14 cellular contexts compared by ENCODE assay signal in genomic region chr11:66279092-66279797, GRCh38. TPM values are rescaled to one million over a fixed set of nuclear protein-coding genes. Genes with fewer than 3 reads are reported as not detected.
DNase-seq lines count a peak whose midpoint lies in the region; ATAC-seq and TF ChIP-seq lines count a peak whose summit lies in the region.
"Had no signal": no experiment of that assay in that cellular context is flagged by ENCODE, and none has a peak within 500 bp of the region (broad histone marks: within the 10 kb centered on the region; RNA-seq: fewer than 3 reads in every experiment).

No MANE protein-coding gene starts in this region.

- H3K27ac Mint-ChIP-seq in activated naive CD4-positive, alpha-beta T cell treated with anti-CD3 and anti-CD28 coated beads, Interleukin-2, amount 10 ng/mL, durations not matched to agents 7 days and 5 days, result no peak overlapping the region
- peak overlapping the region; percentile 5 to 49 for H3K27ac Mint-ChIP-seq in stimulated activated naive CD8-positive, alpha-beta T cell treated with anti-CD3 and anti-CD28 coated beads, Interleukin-15, amount 100 ng/mL, for 72 hours

- H3K9ac ChIP-seq in iPS-15b (ENCODE audit: low read depth, low read length), result no peak overlapping the region

- peaks cover 3% of the 10 kb centered on the region for H3K4me1 ChIP-seq in iPS-15b (ENCODE audit: control insufficient read depth, insufficient read depth, low read length)
- peaks cover 7% of the 10 kb centered on the region for H3K4me1 ChIP-seq in upper lobe of right lung

- peaks cover 18% of the 10 kb centered on the region for H3K36me3 Mint-ChIP-seq in activated naive CD4-positive, alpha-beta T cell treated with anti-CD3 and anti-CD28 coated beads, Interleukin-2, amount 10 ng/mL, durations not matched to agents 7 days and 5 days

- H3K27me3 ChIP-seq in WERI-Rb-1 (ENCODE audit: insufficient read depth, low read depth, severe bottlenecking) (no peaks in the 10 kb centered on the region), iPS-15b (ENCODE audit: control insufficient read depth, insufficient read depth, low read length) (peaks cover 2% of the 10 kb centered on the region), upper lobe of right lung (no peaks in the 10 kb centered on the region)

- H3K9me3 ChIP-seq in WERI-Rb-1 (ENCODE audit: severe bottlenecking) (no peaks in the 10 kb centered on the region), iPS-15b (ENCODE audit: control insufficient read depth, insufficient read depth, low read length) (no peaks in the 10 kb centered on the region), upper lobe of right lung (no peaks in the 10 kb centered on the region)
- H3K9me3 ChIP-seq: tibial nerve had no signal

- peaks cover 43% of the 10 kb centered on the region for H3K4me1 Mint-ChIP-seq in activated naive CD4-positive, alpha-beta T cell treated with anti-CD3 and anti-CD28 coated beads, Interleukin-2, amount 10 ng/mL, durations not matched to agents 7 days and 5 days
- H3K4me1 Mint-ChIP-seq in stimulated activated naive CD8-positive, alpha-beta T cell treated with anti-CD3 and anti-CD28 coated beads, Interleukin-15, amount 100 ng/mL, for 72 hours, result peaks cover 52% of the 10 kb centered on the region

- H3K9me3 Mint-ChIP-seq in activated naive CD4-positive, alpha-beta T cell treated with anti-CD3 and anti-CD28 coated beads, Interleukin-2, amount 10 ng/mL, durations not matched to agents 7 days and 5 days, result no peaks in the 10 kb centered on the region
- H3K9me3 Mint-ChIP-seq in stimulated activated naive CD8-positive, alpha-beta T cell treated with anti-CD3 and anti-CD28 coated beads, Interleukin-15, amount 100 ng/mL, for 72 hours, result no peaks in the 10 kb centered on the region

- H3K4me3 Mint-ChIP-seq in activated naive CD4-positive, alpha-beta T cell treated with anti-CD3 and anti-CD28 coated beads, Interleukin-2, amount 10 ng/mL, durations not matched to agents 7 days and 5 days, result peak overlapping the region; percentile 40
- H3K4me3 Mint-ChIP-seq in stimulated activated naive CD8-positive, alpha-beta T cell treated with anti-CD3 and anti-CD28 coated beads, Interleukin-15, amount 100 ng/mL, for 72 hours, result peak overlapping the region; percentile 74 to 78

- DNase-seq in activated naive CD4-positive, alpha-beta T cell treated with anti-CD3 and anti-CD28 coated beads, Interleukin-2, amount 10 ng/mL, durations not matched to agents 7 days and 5 days, result no peak
- no peak for DNase-seq in activated naive CD4-positive, alpha-beta T cell treated with anti-CD3 and anti-CD28 coated beads, Interleukin-2, amount 50 U/mL, for 16 hours
- no peak for DNase-seq in WERI-Rb-1
- DNase-seq in stimulated activated naive CD8-positive, alpha-beta T cell treated with anti-CD3 and anti-CD28 coated beads, Interleukin-15, amount 100 ng/mL, for 72 hours, result no peak
- no peak for DNase-seq in activated effector memory CD4-positive, alpha-beta T cell treated with anti-CD3 and anti-CD28 coated beads, Interleukin-2, amount 50 U/mL, for 16 hours
- no peak for DNase-seq in NCI-H2029 treated with DMSO at 0.1 percent for 48 hours (lab: John Stamatoyannopoulos, UW)
- DNase-seq in upper lobe of right lung, result no peak
- DNase-seq: activated CD4-positive, CD25-positive, alpha-beta regulatory T cell treated with anti-CD3 and anti-CD28 coated beads, Interleukin-2, amount 50 U/mL, for 72 hours; KBM-7; mammary epithelial cell; NCI-H226; RPMI8226 had no signal

- H3K4me3 ChIP-seq in WERI-Rb-1 (ENCODE audit: low read depth, low read length), result peak overlapping the region; percentile 48
- H3K4me3 ChIP-seq in iPS-15b (ENCODE audit: low read depth, low read length), result peak overlapping the region; percentile 41
- no peak overlapping the region for H3K4me3 ChIP-seq in upper lobe of right lung

- TF ChIP-seq CTCF in WERI-Rb-1 (IDR thresholded peaks at IDR 0.05; ENCODE audit: low read depth, low read length), result no peak
- no peak for TF ChIP-seq CTCF in upper lobe of right lung (IDR thresholded peaks at IDR 0.05)

- no peak overlapping the region for H3K27ac ChIP-seq in WERI-Rb-1
- H3K27ac ChIP-seq in upper lobe of right lung, result no peak overlapping the region
- H3K27ac ChIP-seq: tibial nerve had no signal

- intact Hi-C loops in upper lobe of right lung (cut with DNase I), result no loop called here

- CTCF ChIA-PET in activated naive CD4-positive, alpha-beta T cell treated with anti-CD3 and anti-CD28 coated beads, Interleukin-2, amount 10 ng/mL, durations not matched to agents 7 days and 5 days (lab: Charles Lee), result no interaction called here

- peaks cover 36% of the 10 kb centered on the region for H3K27me3 Mint-ChIP-seq in activated naive CD4-positive, alpha-beta T cell treated with anti-CD3 and anti-CD28 coated beads, Interleukin-2, amount 10 ng/mL, durations not matched to agents 7 days and 5 days
- peaks cover 21% of the 10 kb centered on the region for H3K27me3 Mint-ChIP-seq in stimulated activated naive CD8-positive, alpha-beta T cell treated with anti-CD3 and anti-CD28 coated beads, Interleukin-15, amount 100 ng/mL, for 72 hours

- ATAC-seq in stimulated activated naive CD8-positive, alpha-beta T cell treated with anti-CD3 and anti-CD28 coated beads, Interleukin-15, amount 100 ng/mL, for 72 hours, result no peak
- no peak for ATAC-seq in upper lobe of right lung

- peaks cover 25% of the 10 kb centered on the region for H3K36me3 ChIP-seq in WERI-Rb-1
- peaks cover 13% of the 10 kb centered on the region for H3K36me3 ChIP-seq in iPS-15b (ENCODE audit: control insufficient read depth, insufficient read depth, low read length)
- peaks cover 22% of the 10 kb centered on the region for H3K36me3 ChIP-seq in upper lobe of right lung

RNA-seq across cellular contexts. Expression of gene CNIH2, which starts 1.3 kb away (rescaled TPM):
- 1.6 TPM for total RNA-seq in upper lobe of right lung
- total RNA-seq: tibial nerve had no signal

RNA-seq across cellular contexts. Expression of gene YIF1A, which starts 9.7 kb away (rescaled TPM):
- total RNA-seq in upper lobe of right lung, result 66.9 TPM

RNA-seq across cellular contexts. Expression of gene RAB1B, which starts 10.8 kb away (rescaled TPM):
- total RNA-seq in upper lobe of right lung, result 138 TPM

RNA-seq across cellular contexts. Expression of gene TMEM151A, which starts 12.4 kb away (rescaled TPM):
- 0.41 TPM for total RNA-seq in upper lobe of right lung
- total RNA-seq: tibial nerve had no signal

RNA-seq across cellular contexts. Expression of gene KLC2, which starts 21.7 kb away (rescaled TPM):
- total RNA-seq in upper lobe of right lung, result 27.6 TPM
